ENCODE assay signal across 9 cellular contexts in the genomic region with DNA sequence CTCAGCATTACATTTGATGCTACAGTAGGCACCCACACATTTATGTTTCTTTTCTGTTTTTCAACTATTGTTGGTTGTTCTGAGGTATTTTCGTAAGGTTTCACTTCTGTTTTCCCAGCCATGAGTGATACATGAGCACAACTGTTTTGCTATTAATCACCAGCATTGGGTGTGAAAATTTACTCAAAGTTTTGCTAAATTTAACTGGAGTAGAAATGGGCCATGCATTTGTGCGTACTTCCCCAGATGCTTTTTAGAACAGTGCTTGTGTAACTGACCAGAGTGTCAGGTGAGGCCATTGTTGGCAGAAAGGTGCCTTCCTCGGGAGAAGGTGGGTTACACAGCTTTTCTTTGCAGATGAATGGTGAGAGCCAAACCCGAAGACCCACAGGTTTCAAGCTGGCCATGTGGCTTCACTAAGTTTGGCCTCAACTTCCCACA.
A peak's percentile ranks its signal among the peaks of the same experiment; 100 is the strongest.
DNase-seq lines count a peak whose midpoint lies in the region; ATAC-seq, FAIRE-seq and TF ChIP-seq lines count a peak whose summit lies in the region.
"Had no signal": no experiment of that assay in that cellular context is flagged by ENCODE, and none has a peak within 500 bp of the region (broad histone marks: within the 10 kb centered on the region; RNA-seq: fewer than 3 reads in every experiment).

No MANE protein-coding gene starts in this region.

- H3F3A ChIP-seq in DOHH2 (ENCODE audit: control insufficient read depth, insufficient read depth), result peaks cover 48% of the 10 kb centered on the region

- H3K36me3 ChIP-seq in DOHH2 (ENCODE audit: control insufficient read depth, low read length), result peaks cover 78% of the 10 kb centered on the region
- H3K36me3 ChIP-seq in heart right ventricle, result peaks cover 0 to 9% (median 0%) of the 10 kb centered on the region in 9 donors

- H4K20me1 ChIP-seq in DOHH2 (ENCODE audit: control insufficient read depth, insufficient read depth, low read depth, low read length), result no peaks in the 10 kb centered on the region

- peak; percentile 62 for ATAC-seq in GM19467 (IDR thresholded peaks at IDR 0.05; ENCODE audit: unreplicated experiment)
- peak; percentile 68 for ATAC-seq in HG03378 (IDR thresholded peaks at IDR 0.05; ENCODE audit: unreplicated experiment)
- no peak for ATAC-seq in heart right ventricle
- ATAC-seq: foreskin keratinocyte had no signal

- WGBS in heart right ventricle, 2 donors, result 79 to 92% methylated on average over 4 of the region's 4 CpGs

- no peaks in the 10 kb centered on the region for H3K27me3 Mint-ChIP-seq in activated naive CD8-positive, alpha-beta T cell

- no peaks in the 10 kb centered on the region for H3K9me3 ChIP-seq in DOHH2 (ENCODE audit: control insufficient read depth, insufficient read depth, low read length)
- H3K9me3 ChIP-seq in heart right ventricle, result peaks cover 0 to 3% (median 0%) of the 10 kb centered on the region in 11 donors

- H3K27me3 ChIP-seq in DOHH2 (ENCODE audit: control insufficient read depth, low read length), result no peaks in the 10 kb centered on the region
- H3K27me3 ChIP-seq in heart right ventricle, result no peaks in the 10 kb centered on the region
- H3K27me3 ChIP-seq: foreskin keratinocyte had no signal

- H3K27ac Mint-ChIP-seq in activated naive CD8-positive, alpha-beta T cell, result peak overlapping the region; percentile 84

- H3K9me3 Mint-ChIP-seq in activated naive CD8-positive, alpha-beta T cell (ENCODE audit: low read depth), result peaks cover 4% of the 10 kb centered on the region

- peak overlapping the region; percentile 82 for H3K4me3 ChIP-seq in DOHH2 (ENCODE audit: low read length)
- H3K4me3 ChIP-seq in heart right ventricle, result no peak overlapping the region

- peak overlapping the region; percentile 85 for H3K4me2 ChIP-seq in DOHH2 (ENCODE audit: low read length)

- FAIRE-seq in RCC 7860 (lab: Jason Lieb, UNC), result no peak

- H3K27ac ChIP-seq in DOHH2 (ENCODE audit: low read depth, low read length), result peak overlapping the region; percentile 95
- H3K27ac ChIP-seq in heart right ventricle, result peak overlapping the region in 2 of 10 donors; percentile 15 to 23
- H3K27ac ChIP-seq: foreskin keratinocyte had no signal

- peaks cover 90% of the 10 kb centered on the region for H3K79me2 ChIP-seq in DOHH2 (ENCODE audit: control insufficient read depth, low read length)

- DNase-seq in NCI-H748 (lab: John Stamatoyannopoulos, UW; ENCODE audit: unreplicated experiment) (no peak), HUDEP-2 (lab: John Stamatoyannopoulos, UW; ENCODE audit: unreplicated experiment in 76 of 76) (no peak), heart right ventricle (no peak), RCC 7860 (ENCODE audit: low spot score) (no peak)
- DNase-seq: foreskin keratinocyte had no signal

- peaks cover 26% of the 10 kb centered on the region for H3K36me3 Mint-ChIP-seq in activated naive CD8-positive, alpha-beta T cell

- TF ChIP-seq CTCF in DOHH2 (IDR thresholded peaks at IDR 0.05; ENCODE audit: low read depth, low read length, poor library complexity, severe bottlenecking) (no peak), heart right ventricle (IDR thresholded peaks at IDR 0.05) (no peak)

- peak overlapping the region; percentile 47 for H3K4me3 Mint-ChIP-seq in activated naive CD8-positive, alpha-beta T cell

- H3K9me2 ChIP-seq in DOHH2 (replicated peaks; ENCODE audit: control insufficient read depth, low read length), result no peaks in the 10 kb centered on the region

- peaks cover 65% of the 10 kb centered on the region for H3K4me1 Mint-ChIP-seq in activated naive CD8-positive, alpha-beta T cell (ENCODE audit: low read depth)

- peaks cover 91% of the 10 kb centered on the region for H3K4me1 ChIP-seq in DOHH2 (ENCODE audit: control insufficient read depth, low read length)
- peaks cover 0 to 45% (median 32%) of the 10 kb centered on the region in 9 donors for H3K4me1 ChIP-seq in heart right ventricle
- H3K4me1 ChIP-seq: foreskin keratinocyte had no signal

- intact Hi-C loops in heart right ventricle (cut with DNase I), result no loop called here

Comparison
In these comparisons a context has a peak if more than half of its experiments do, and no peak if none do; other contexts are left out.
1. ATAC-seq: peak in GM19467 (single experiment) and HG03378 (single experiment); none in heart right ventricle (0 of 8).